8 cellular contexts compared by ENCODE assay signal in genomic region chr3:127822836-127823589, GRCh38. TPM values are rescaled to one million over a fixed set of nuclear protein-coding genes. Genes with fewer than 3 reads are reported as not detected.
DNase-seq lines count a peak whose midpoint lies in the region; ATAC-seq and TF ChIP-seq lines count a peak whose summit lies in the region.

No MANE protein-coding gene starts in this region.

- H3K4me3 ChIP-seq in BLaER1: peak overlapping the region; percentile 68
- peak overlapping the region; percentile 85 for H3K4me3 ChIP-seq in HUES6 (ENCODE audit: low read depth, low read length)
- H3K4me3 ChIP-seq in hepatocyte: peak overlapping the region; percentile 84
- peak overlapping the region; percentile 67 for H3K4me3 ChIP-seq in retinal pigment epithelial cell (ENCODE audit: low read length)

- H3K27ac ChIP-seq in BLaER1 (no peak overlapping the region), HUES6 (ENCODE audit: low read depth, low read length) (no peak overlapping the region), angular gyrus (ENCODE audit: low read depth, low read length) (peak overlapping the region; percentile 79), hepatocyte (peak overlapping the region; percentile 78)

- TF ChIP-seq CTCF in hepatocyte (IDR thresholded peaks at IDR 0.05; ENCODE audit: poor library complexity) (peak; percentile 13), retinal pigment epithelial cell (conservative IDR thresholded peaks at IDR 0.05; ENCODE audit: low read depth, low read length) (no peak)

- DNase-seq in hepatocyte (ENCODE audit: low spot score): peak; percentile 64
- no peak for DNase-seq in retinal pigment epithelial cell (ENCODE audit: low read depth)

- peak; percentile 55 for ATAC-seq in GM18867 (IDR thresholded peaks at IDR 0.05; ENCODE audit: unreplicated experiment)
- no peak for ATAC-seq in HG03521 (IDR thresholded peaks at IDR 0.05; ENCODE audit: unreplicated experiment)
- no peak for ATAC-seq in HG03095 (IDR thresholded peaks at IDR 0.05; ENCODE audit: unreplicated experiment)

- H3K9ac ChIP-seq in BLaER1: no peak overlapping the region
- peak overlapping the region; percentile 22 for H3K9ac ChIP-seq in HUES6 (ENCODE audit: low read length)

- WGBS in hepatocyte (ENCODE audit: low lambda C conversion rate, missing lambda C conversion rate): 14% methylated on average over 45 of the region's 98 CpGs

- H3K9me3 ChIP-seq in BLaER1 (peaks cover 18% of the 10 kb centered on the region), HUES6 (ENCODE audit: control insufficient read depth, insufficient read depth, low read depth, low read length) (no peaks in the 10 kb centered on the region), hepatocyte (ENCODE audit: low read depth) (no peaks in the 10 kb centered on the region)

- H3K27me3 ChIP-seq in BLaER1 (peaks cover 62% of the 10 kb centered on the region), HUES6 (ENCODE audit: control insufficient read depth, insufficient read depth, low read length) (peaks cover 44% of the 10 kb centered on the region), hepatocyte (peaks cover 4% of the 10 kb centered on the region)

- H3K9me2 ChIP-seq in hepatocyte (replicated peaks; ENCODE audit: insufficient read depth): no peaks in the 10 kb centered on the region

- H3K36me3 ChIP-seq in BLaER1 (no peaks in the 10 kb centered on the region), HUES6 (ENCODE audit: control insufficient read depth, insufficient read depth, low read length) (no peaks in the 10 kb centered on the region), hepatocyte (replicated peaks; ENCODE audit: insufficient read depth, low read depth) (no peaks in the 10 kb centered on the region)

- H4K20me1 ChIP-seq in BLaER1: peaks cover 15% of the 10 kb centered on the region
- H4K20me1 ChIP-seq in hepatocyte (ENCODE audit: insufficient read depth, poor library complexity, severe bottlenecking): no peaks in the 10 kb centered on the region

- peak overlapping the region; percentile 97 for H3K4me2 ChIP-seq in BLaER1
- H3K4me2 ChIP-seq in hepatocyte: peak overlapping the region; percentile 100

- H2AFZ ChIP-seq in hepatocyte: peak overlapping the region; percentile 73

- H3K4me1 ChIP-seq in BLaER1: peaks cover 12% of the 10 kb centered on the region
- peaks cover 13% of the 10 kb centered on the region for H3K4me1 ChIP-seq in HUES6 (ENCODE audit: control insufficient read depth, insufficient read depth, low read length)
- H3K4me1 ChIP-seq in hepatocyte (ENCODE audit: insufficient read depth): peaks cover 24% of the 10 kb centered on the region

- H3K79me2 ChIP-seq in hepatocyte: no peaks in the 10 kb centered on the region

RNA-seq across cellular contexts. Expression of gene MGLL, which starts 0.7 kb away (rescaled TPM):
- 5.4 and 7.3 TPM in 2 replicates for total RNA-seq in hepatocyte
- polyA plus RNA-seq in hepatocyte: 19.5 and 21.4 TPM in 2 replicates

Comparison
In these comparisons a context has a peak if more than half of its experiments do, and no peak if none do; other contexts are left out.
1. H3K27ac ChIP-seq: peak in angular gyrus (single experiment) and hepatocyte (single experiment); none in BLaER1 (single experiment) and HUES6 (single experiment).
2. Peak in every context shown above with its lines, with median percentiles within 50 percentile points of each other: H3K4me3 ChIP-seq.